In the genomic region with DNA sequence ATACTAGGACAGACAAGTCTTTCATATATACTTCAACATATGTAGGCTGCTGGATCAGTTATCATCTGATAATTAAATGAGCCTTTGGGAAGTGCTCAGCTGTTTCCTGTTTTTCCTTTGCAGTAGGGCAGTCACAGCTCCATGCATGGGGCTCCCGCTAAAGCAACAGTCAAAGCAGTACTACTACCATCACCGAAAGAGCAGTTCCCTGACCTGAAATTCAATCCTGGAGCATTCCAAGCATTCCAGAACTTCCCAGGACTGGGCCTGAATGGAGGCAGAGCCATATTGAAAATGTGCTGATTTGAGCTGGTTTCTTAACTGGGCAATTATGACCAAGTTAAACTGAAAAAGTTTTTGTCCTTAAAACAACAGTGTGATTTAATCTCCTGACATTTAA, we compare ENCODE assay signal across 2 cellular contexts.
TF ChIP-seq lines count a peak whose summit lies in the region.

No MANE protein-coding gene starts in this region.

TF ChIP-seq in SK-N-SH treated with all-trans-retinoic acid at 6 μM for 48 hours, 23 proteins besides CTCF, POLR2A, EP300 and RAD21 (continued from another document):
- TF ChIP-seq TSHZ2 (CRISPR knock-in tag; IDR thresholded peaks at IDR 0.05) (no peak), PPARA (CRISPR knock-in tag; IDR thresholded peaks at IDR 0.05; ENCODE audit: borderline replicate concordance) (no peak), PATZ1 (CRISPR knock-in tag; IDR thresholded peaks at IDR 0.05; ENCODE audit: borderline replicate concordance) (no peak), TOX (CRISPR knock-in tag; IDR thresholded peaks at IDR 0.05; ENCODE audit: borderline replicate concordance) (no peak), CREB5 (CRISPR knock-in tag; IDR thresholded peaks at IDR 0.05; ENCODE audit: low read depth) (no peak), ZNF70 (CRISPR knock-in tag; IDR thresholded peaks at IDR 0.05) (no peak), ZC3H10 (CRISPR knock-in tag; IDR thresholded peaks at IDR 0.05) (no peak), CSDC2 (CRISPR knock-in tag; IDR thresholded peaks at IDR 0.05) (no peak), OSR1 (CRISPR knock-in tag; IDR thresholded peaks at IDR 0.05) (no peak), ZFP3 (CRISPR knock-in tag; IDR thresholded peaks at IDR 0.05) (no peak), ESRRG (CRISPR knock-in tag; IDR thresholded peaks at IDR 0.05) (no peak)
- TF ChIP-seq, protein P1, sequence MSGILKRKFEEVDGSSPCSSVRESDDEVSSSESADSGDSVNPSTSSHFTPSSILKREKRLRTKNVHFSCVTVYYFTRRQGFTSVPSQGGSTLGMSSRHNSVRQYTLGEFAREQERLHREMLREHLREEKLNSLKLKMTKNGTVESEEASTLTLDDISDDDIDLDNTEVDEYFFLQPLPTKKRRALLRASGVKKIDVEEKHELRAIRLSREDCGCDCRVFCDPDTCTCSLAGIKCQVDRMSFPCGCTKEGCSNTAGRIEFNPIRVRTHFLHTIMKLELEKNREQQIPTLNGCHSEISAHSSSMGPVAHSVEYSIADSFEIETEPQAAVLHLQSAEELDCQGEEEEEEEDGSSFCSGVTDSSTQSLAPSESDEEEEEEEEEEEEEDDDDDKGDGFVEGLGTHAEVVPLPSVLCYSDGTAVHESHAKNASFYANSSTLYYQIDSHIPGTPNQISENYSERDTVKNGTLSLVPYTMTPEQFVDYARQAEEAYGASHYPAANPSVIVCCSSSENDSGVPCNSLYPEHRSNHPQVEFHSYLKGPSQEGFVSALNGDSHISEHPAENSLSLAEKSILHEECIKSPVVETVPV (CRISPR knock-in tag; IDR thresholded peaks at IDR 0.05): no peak
- TF ChIP-seq, protein P2, sequence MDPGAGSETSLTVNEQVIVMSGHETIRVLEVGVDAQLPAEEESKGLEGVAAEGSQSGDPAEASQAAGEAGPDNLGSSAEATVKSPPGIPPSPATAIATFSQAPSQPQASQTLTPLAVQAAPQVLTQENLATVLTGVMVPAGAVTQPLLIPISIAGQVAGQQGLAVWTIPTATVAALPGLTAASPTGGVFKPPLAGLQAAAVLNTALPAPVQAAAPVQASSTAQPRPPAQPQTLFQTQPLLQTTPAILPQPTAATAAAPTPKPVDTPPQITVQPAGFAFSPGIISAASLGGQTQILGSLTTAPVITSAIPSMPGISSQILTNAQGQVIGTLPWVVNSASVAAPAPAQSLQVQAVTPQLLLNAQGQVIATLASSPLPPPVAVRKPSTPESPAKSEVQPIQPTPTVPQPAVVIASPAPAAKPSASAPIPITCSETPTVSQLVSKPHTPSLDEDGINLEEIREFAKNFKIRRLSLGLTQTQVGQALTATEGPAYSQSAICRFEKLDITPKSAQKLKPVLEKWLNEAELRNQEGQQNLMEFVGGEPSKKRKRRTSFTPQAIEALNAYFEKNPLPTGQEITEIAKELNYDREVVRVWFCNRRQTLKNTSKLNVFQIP (CRISPR knock-in tag; IDR thresholded peaks at IDR 0.05; ENCODE audit: borderline replicate concordance, low read depth): no peak

TF ChIP-seq in SK-N-SH, 30 proteins besides CTCF, POLR2A, EP300 and RAD21 (continued from another document):
- no peak for TF ChIP-seq CHD2 (IDR thresholded peaks at IDR 0.05; ENCODE audit: low read length, partially characterized antibody)
- TF ChIP-seq ELF1 (IDR thresholded peaks at IDR 0.05): no peak
- no peak for TF ChIP-seq EZH2phosphoT487 (IDR thresholded peaks at IDR 0.05; ENCODE audit: borderline replicate concordance, low read depth)
- no peak for TF ChIP-seq NRF1 (IDR thresholded peaks at IDR 0.05; ENCODE audit: low read depth, low read length)
- TF ChIP-seq, protein P3, sequence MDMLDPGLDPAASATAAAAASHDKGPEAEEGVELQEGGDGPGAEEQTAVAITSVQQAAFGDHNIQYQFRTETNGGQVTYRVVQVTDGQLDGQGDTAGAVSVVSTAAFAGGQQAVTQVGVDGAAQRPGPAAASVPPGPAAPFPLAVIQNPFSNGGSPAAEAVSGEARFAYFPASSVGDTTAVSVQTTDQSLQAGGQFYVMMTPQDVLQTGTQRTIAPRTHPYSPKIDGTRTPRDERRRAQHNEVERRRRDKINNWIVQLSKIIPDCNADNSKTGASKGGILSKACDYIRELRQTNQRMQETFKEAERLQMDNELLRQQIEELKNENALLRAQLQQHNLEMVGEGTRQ (IDR thresholded peaks at IDR 0.05; ENCODE audit: borderline replicate concordance, low read depth, low read length): no peak
- TF ChIP-seq USF1 (IDR thresholded peaks at IDR 0.05; ENCODE audit: borderline replicate concordance, low read depth): no peak
- no peak for TF ChIP-seq FOSL2 (IDR thresholded peaks at IDR 0.05; ENCODE audit: borderline replicate concordance, low read depth)
- TF ChIP-seq MXI1 (IDR thresholded peaks at IDR 0.05; ENCODE audit: low read depth, low read length): no peak
TF ChIP-seq in SK-N-SH: peak in this region for 0.
